ENCODE assay signal across 17 cellular contexts in genomic region chr3:52029535-52029934, GRCh38.
"Had no signal": no experiment of that assay in that cellular context is flagged by ENCODE, and none has a peak within 500 bp of the region (broad histone marks: within the 10 kb centered on the region; RNA-seq: fewer than 3 reads in every experiment).

No MANE protein-coding gene starts in this region.

- H3K4me3 ChIP-seq: colonic mucosa, esophagus squamous epithelium, gastroesophageal sphincter, upper lobe of right lung had no signal

- FAIRE-seq: keratinocyte had no signal

- H3K36me3 Mint-ChIP-seq: activated naive CD4-positive, alpha-beta T cell treated with anti-CD3 and anti-CD28 coated beads, Interleukin-2, amount 10 ng/mL, durations not matched to agents 7 days and 5 days; naive thymus-derived CD4-positive, alpha-beta T cell had no signal

- DNase-seq: activated CD4-positive, alpha-beta memory T cell treated with anti-CD3 and anti-CD28 coated beads, Interleukin-2, amount 10 ng/mL, durations not matched to agents 7 days and 5 days; activated CD4-positive, alpha-beta T cell treated with anti-CD3 and anti-CD28 coated beads, Interleukin-2, amount 10 ng/mL, durations not matched to agents 24 days and 14 days; activated effector memory CD4-positive, alpha-beta T cell treated with Interleukin-2 at 50 U/mL for 16 hours; activated naive CD4-positive, alpha-beta T cell treated with anti-CD3 and anti-CD28 coated beads, Interleukin-2, amount 10 ng/mL, durations not matched to agents 7 days and 5 days; activated T-cell treated with anti-CD3 and anti-CD28 coated beads, Interleukin-2, amount 50 U/mL, for 72 hours; colonic mucosa; esophagus squamous epithelium; naive thymus-derived CD4-positive, alpha-beta T cell; retina; stimulated activated CD4-positive, alpha-beta T cell treated with anti-CD3 and anti-CD28 coated beads, Interleukin-12 subunit alpha, Interleukin-12 subunit beta, amount 100 ng/mL, for 4 hours; upper lobe of right lung had no signal

- H3K27ac Mint-ChIP-seq: activated CD4-positive, alpha-beta memory T cell treated with anti-CD3 and anti-CD28 coated beads, Interleukin-2, amount 10 ng/mL, durations not matched to agents 7 days and 5 days; activated CD4-positive, alpha-beta T cell treated with anti-CD3 and anti-CD28 coated beads, Interleukin-2, amount 10 ng/mL, durations not matched to agents 24 days and 14 days; activated naive CD4-positive, alpha-beta T cell treated with anti-CD3 and anti-CD28 coated beads, Interleukin-2, amount 10 ng/mL, durations not matched to agents 7 days and 5 days; activated T-cell treated with anti-CD3 and anti-CD28 coated beads, Interleukin-2, amount 50 U/mL, for 72 hours had no signal

- H3K27me3 Mint-ChIP-seq: activated CD4-positive, alpha-beta memory T cell treated with anti-CD3 and anti-CD28 coated beads, Interleukin-2, amount 10 ng/mL, durations not matched to agents 7 days and 5 days; activated CD4-positive, alpha-beta T cell treated with anti-CD3 and anti-CD28 coated beads, Interleukin-2, amount 10 ng/mL, durations not matched to agents 24 days and 14 days had no signal

- H3K9me3 ChIP-seq: colonic mucosa, esophagus squamous epithelium, gastroesophageal sphincter, upper lobe of right lung had no signal

- H3K4me3 Mint-ChIP-seq: activated CD4-positive, alpha-beta memory T cell treated with anti-CD3 and anti-CD28 coated beads, Interleukin-2, amount 10 ng/mL, durations not matched to agents 7 days and 5 days; activated CD4-positive, alpha-beta T cell treated with anti-CD3 and anti-CD28 coated beads, Interleukin-2, amount 10 ng/mL, durations not matched to agents 24 days and 14 days; activated naive CD4-positive, alpha-beta T cell treated with anti-CD3 and anti-CD28 coated beads, Interleukin-2, amount 10 ng/mL, durations not matched to agents 7 days and 5 days; activated T-cell treated with anti-CD3 and anti-CD28 coated beads, Interleukin-2, amount 50 U/mL, for 72 hours; naive thymus-derived CD4-positive, alpha-beta T cell; neural crest cell had no signal

- H3K9me3 Mint-ChIP-seq: activated CD4-positive, alpha-beta memory T cell treated with anti-CD3 and anti-CD28 coated beads, Interleukin-2, amount 10 ng/mL, durations not matched to agents 7 days and 5 days; activated CD4-positive, alpha-beta T cell treated with anti-CD3 and anti-CD28 coated beads, Interleukin-2, amount 10 ng/mL, durations not matched to agents 24 days and 14 days; activated naive CD4-positive, alpha-beta T cell treated with anti-CD3 and anti-CD28 coated beads, Interleukin-2, amount 10 ng/mL, durations not matched to agents 7 days and 5 days; activated T-cell treated with anti-CD3 and anti-CD28 coated beads, Interleukin-2, amount 50 U/mL, for 72 hours; neural crest cell had no signal

- H3K4me1 ChIP-seq: colonic mucosa, upper lobe of right lung had no signal

- H3K36me3 ChIP-seq: colonic mucosa, esophagus squamous epithelium, gastroesophageal sphincter, upper lobe of right lung had no signal

- H3K4me1 Mint-ChIP-seq: activated CD4-positive, alpha-beta memory T cell treated with anti-CD3 and anti-CD28 coated beads, Interleukin-2, amount 10 ng/mL, durations not matched to agents 7 days and 5 days; activated CD4-positive, alpha-beta T cell treated with anti-CD3 and anti-CD28 coated beads, Interleukin-2, amount 10 ng/mL, durations not matched to agents 24 days and 14 days; activated naive CD4-positive, alpha-beta T cell treated with anti-CD3 and anti-CD28 coated beads, Interleukin-2, amount 10 ng/mL, durations not matched to agents 7 days and 5 days had no signal

- H3K27ac ChIP-seq: colonic mucosa, gastroesophageal sphincter, upper lobe of right lung, VCaP had no signal

- ATAC-seq: activated CD4-positive, CD25-positive, alpha-beta regulatory T cell treated with anti-CD3 and anti-CD28 coated beads, Interleukin-2, amount 50 U/mL, for 24 hours; activated T-cell treated with anti-CD3 and anti-CD28 coated beads, Interleukin-2, amount 50 U/mL, for 72 hours; gastroesophageal sphincter; left lobe of liver; naive thymus-derived CD4-positive, alpha-beta T cell; upper lobe of right lung had no signal

- H3K27me3 ChIP-seq: colonic mucosa, esophagus squamous epithelium, gastroesophageal sphincter, upper lobe of right lung had no signal
